ENCODE assay signal across 20 cellular contexts in genomic region chr3:176755977-176756376, GRCh38.
"Had no signal": no experiment of that assay in that cellular context is flagged by ENCODE, and none has a peak within 500 bp of the region (broad histone marks: within the 10 kb centered on the region; RNA-seq: fewer than 3 reads in every experiment).

No MANE protein-coding gene starts in this region.

- ATAC-seq: activated T-cell treated with anti-CD3 and anti-CD28 coated beads, Interleukin-2, amount 50 U/mL, for 72 hours; effector memory CD8-positive, alpha-beta T cell; left ventricle myocardium superior; naive thymus-derived CD8-positive, alpha-beta T cell; stimulated activated naive B cell treated with anti-CD40 and anti-IgM and Interleukin-4, amounts not matched to agents 10 μg/mL and 1 μg/mL and 100 μg/mL, for 72 hours had no signal

- DNase-seq: activated B cell treated with CpG ODN at 0.5 μM for 24 hours; activated CD4-positive, alpha-beta memory T cell treated with anti-CD3 and anti-CD28 coated beads for 36 hours; activated CD4-positive, alpha-beta T cell treated with anti-CD3 and anti-CD28 coated beads for 4 hours; activated effector memory CD4-positive, alpha-beta T cell treated with anti-CD3 and anti-CD28 coated beads, Interleukin-2, amount 50 U/mL, for 16 hours; activated naive CD4-positive, alpha-beta T cell treated with anti-CD3 and anti-CD28 coated beads, Interleukin-2, amount 10 ng/mL, durations not matched to agents 7 days and 5 days; activated T-cell treated with anti-CD3 and anti-CD28 coated beads, Interleukin-2, amount 50 U/mL, for 72 hours; amygdala; colonic mucosa; dorsolateral prefrontal cortex; effector memory CD8-positive, alpha-beta T cell; hypothalamus; left ventricle myocardium superior; mammary epithelial cell; naive thymus-derived CD8-positive, alpha-beta T cell; retina; sigmoid colon; stimulated activated CD4-positive, alpha-beta T cell treated with anti-CD3 and anti-CD28 coated beads, Interleukin-15, amount 100 ng/mL, for 24 hours; stimulated activated CD8-positive, alpha-beta memory T cell treated with anti-CD3 and anti-CD28 coated beads, Interleukin-4, amount 100 ng/mL, for 48 hours; stimulated activated naive B cell treated with anti-CD40 and anti-IgM and Interleukin-4, amounts not matched to agents 10 μg/mL and 1 μg/mL and 100 μg/mL, for 72 hours; upper lobe of left lung had no signal
